ENCODE assay signal across 29 cellular contexts in the genomic region with DNA sequence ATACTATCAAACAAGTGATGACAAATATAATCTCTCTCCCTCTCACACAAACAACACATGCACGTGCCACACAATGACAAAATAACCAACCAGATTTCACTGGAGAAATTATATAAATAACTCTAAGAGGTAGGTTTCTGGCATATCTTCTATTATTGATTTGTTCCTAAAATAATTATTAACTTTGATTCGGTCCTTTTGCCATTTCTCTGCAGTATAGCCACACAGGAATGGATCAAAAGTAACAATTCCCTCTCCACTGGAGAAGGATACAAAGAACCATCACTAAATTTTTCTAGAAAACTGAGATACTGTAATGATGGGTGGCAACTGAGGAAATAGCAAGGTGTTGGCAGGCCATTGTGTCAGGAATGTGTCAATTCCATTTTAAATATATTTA. TPM values are rescaled to one million over a fixed set of nuclear protein-coding genes. Genes with fewer than 3 reads are reported as not detected.
"Had no signal": no experiment of that assay in that cellular context is flagged by ENCODE, and none has a peak within 500 bp of the region (broad histone marks: within the 10 kb centered on the region; RNA-seq: fewer than 3 reads in every experiment).

No MANE protein-coding gene starts in this region.

- H3K27me3 Mint-ChIP-seq: activated CD4-positive, alpha-beta memory T cell treated with anti-CD3 and anti-CD28 coated beads for 36 hours; activated CD4-positive, alpha-beta T cell treated with anti-CD3 and anti-CD28 coated beads, Interleukin-2, amount 10 ng/mL, durations not matched to agents 7 days and 5 days; activated naive CD4-positive, alpha-beta T cell treated with anti-CD3 and anti-CD28 coated beads, Interleukin-2, amount 10 ng/mL, durations not matched to agents 7 days and 5 days; activated naive CD8-positive, alpha-beta T cell treated with anti-CD3 and anti-CD28 coated beads, Interleukin-2, amount 10 ng/mL, durations not matched to agents 7 days and 5 days; activated T-helper 17 cell treated with anti-CD3 and anti-CD28 coated beads, Interleukin-2, amount 50 U/mL, for 72 hours had no signal

- H3K27me3 ChIP-seq: adrenal gland had no signal

- H3K4me3 Mint-ChIP-seq: activated CD4-positive, alpha-beta memory T cell treated with anti-CD3 and anti-CD28 coated beads for 36 hours; activated CD4-positive, alpha-beta T cell treated with anti-CD3 and anti-CD28 coated beads, Interleukin-2, amount 10 ng/mL, durations not matched to agents 7 days and 5 days; activated naive CD4-positive, alpha-beta T cell treated with anti-CD3 and anti-CD28 coated beads, Interleukin-2, amount 10 ng/mL, durations not matched to agents 7 days and 5 days; activated T-cell treated with anti-CD3 and anti-CD28 coated beads, Interleukin-2, amount 50 U/mL, for 4 hours had no signal

- H3K27ac Mint-ChIP-seq: activated CD4-positive, alpha-beta memory T cell treated with anti-CD3 and anti-CD28 coated beads for 36 hours had no signal

- DNase-seq: activated CD4-positive, alpha-beta memory T cell treated with anti-CD3 and anti-CD28 coated beads for 36 hours; activated CD4-positive, alpha-beta T cell treated with anti-CD3 and anti-CD28 coated beads, Interleukin-2, amount 10 ng/mL, durations not matched to agents 7 days and 5 days; activated CD8-positive, alpha-beta memory T cell treated with anti-CD3 and anti-CD28 coated beads for 24 hours; activated gamma-delta T cell; activated naive CD4-positive, alpha-beta T cell treated with anti-CD3 and anti-CD28 coated beads, Interleukin-2, amount 10 ng/mL, durations not matched to agents 7 days and 5 days; activated naive CD8-positive, alpha-beta T cell treated with anti-CD3 and anti-CD28 coated beads, Interleukin-2, amount 10 ng/mL, durations not matched to agents 7 days and 5 days; activated T-cell treated with anti-CD3 and anti-CD28 coated beads, Interleukin-2, amount 50 U/mL, for 4 hours; adrenal gland; aorta; central memory CD4-positive, alpha-beta T cell; Kasumi-1; NCI-H1048; NCI-H146; NCI-H187 treated with DMSO at 0.1 percent for 48 hours; NCI-H2081 treated with DMSO at 0.1 percent for 48 hours; NCI-H2227 treated with DMSO at 0.1 percent for 48 hours; NCI-H446 treated with DMSO at 0.1 percent for 48 hours; NCI-H524 treated with DMSO at 0.1 percent for 48 hours; NCI-H748 treated with DMSO at 0.1 percent for 48 hours; OCI-M1; RPMI8226; SW 1271 had no signal

- H3K9me3 Mint-ChIP-seq: activated CD4-positive, alpha-beta memory T cell treated with anti-CD3 and anti-CD28 coated beads for 36 hours; activated CD4-positive, alpha-beta T cell treated with anti-CD3 and anti-CD28 coated beads, Interleukin-2, amount 10 ng/mL, durations not matched to agents 7 days and 5 days; activated naive CD4-positive, alpha-beta T cell treated with anti-CD3 and anti-CD28 coated beads, Interleukin-2, amount 10 ng/mL, durations not matched to agents 7 days and 5 days; activated naive CD8-positive, alpha-beta T cell treated with anti-CD3 and anti-CD28 coated beads, Interleukin-2, amount 10 ng/mL, durations not matched to agents 7 days and 5 days; activated T-cell treated with anti-CD3 and anti-CD28 coated beads, Interleukin-2, amount 50 U/mL, for 4 hours; activated T-helper 17 cell treated with anti-CD3 and anti-CD28 coated beads, Interleukin-2, amount 50 U/mL, for 72 hours had no signal

- ATAC-seq: activated T-cell treated with anti-CD3 and anti-CD28 coated beads, Interleukin-2, amount 50 U/mL, for 4 hours; activated T-helper 17 cell treated with anti-CD3 and anti-CD28 coated beads, Interleukin-2, amount 50 U/mL, for 72 hours; K562; Panc1; Right ventricle myocardium inferior had no signal

- H3K9me3 ChIP-seq: adrenal gland had no signal

- H3K27ac ChIP-seq: SK-N-MC had no signal

- H3K4me3 ChIP-seq: adrenal gland, K562, SK-N-MC had no signal

RNA-seq across cellular contexts. Expression of gene CTXND2, which starts 44.0 kb away (rescaled TPM):
- total RNA-seq: activated CD4-positive, alpha-beta memory T cell treated with anti-CD3 and anti-CD28 coated beads for 36 hours; activated CD4-positive, alpha-beta T cell treated with anti-CD3 and anti-CD28 coated beads, Interleukin-2, amount 10 ng/mL, durations not matched to agents 7 days and 5 days; activated naive CD8-positive, alpha-beta T cell treated with anti-CD3 and anti-CD28 coated beads, Interleukin-2, amount 10 ng/mL, durations not matched to agents 7 days and 5 days; activated T-cell treated with anti-CD3 and anti-CD28 coated beads, Interleukin-2, amount 50 U/mL, for 4 hours; activated T-helper 17 cell treated with anti-CD3 and anti-CD28 coated beads, Interleukin-2, amount 50 U/mL, for 72 hours; adrenal gland; aorta; bronchial epithelial cell; K562; Right ventricle myocardium inferior; T-helper 1 cell treated with Interleukin-12 subunit alpha and Interleukin-12 subunit beta and Interleukin-4 antibody, amounts not matched to agents 30 ng/mL and 1 ng/mL, for 36 hours had no signal
